10 cellular contexts compared by ENCODE assay signal in genomic region chr2:109497911-109498870, GRCh38.
DNase-seq lines count a peak whose midpoint lies in the region; TF ChIP-seq lines count a peak whose summit lies in the region.
"Had no signal": no experiment of that assay in that cellular context is flagged by ENCODE, and none has a peak within 500 bp of the region (broad histone marks: within the 10 kb centered on the region; RNA-seq: fewer than 3 reads in every experiment).

No MANE protein-coding gene starts in this region.

- H3K27me3 ChIP-seq in suprapubic skin: no peaks in the 10 kb centered on the region

- no peak for TF ChIP-seq EP300 in suprapubic skin (IDR thresholded peaks at IDR 0.05)

- DNase-seq in DMS79 (lab: John Stamatoyannopoulos, UW) (peak; percentile 34), NCI-H2171 treated with DMSO at 0.1 percent for 48 hours (lab: John Stamatoyannopoulos, UW) (peak; percentile 92), dermis blood vessel endothelial cell (peak; percentile 35), retina (peak; percentile 38), NCI-H2081 treated with DMSO at 0.1 percent for 48 hours (lab: John Stamatoyannopoulos, UW) (no peak), suprapubic skin (ENCODE audit: low spot score in 2 of 2) (no peak)
- no peak for DNase-seq in effector CD4-positive, alpha-beta T cell
- DNase-seq: activated CD8-positive, alpha-beta memory T cell treated with anti-CD3 and anti-CD28 coated beads, Interleukin-2, amount 50 U/mL, for 4 hours; COR-L47 had no signal

- TF ChIP-seq CTCF in suprapubic skin (IDR thresholded peaks at IDR 0.05): no peak

- H3K36me3 ChIP-seq in suprapubic skin: peaks cover 2% of the 10 kb centered on the region

- H3K9me3 ChIP-seq in suprapubic skin: no peaks in the 10 kb centered on the region

- no peak overlapping the region for H3K4me3 ChIP-seq in suprapubic skin
- H3K4me3 ChIP-seq: skin epidermis had no signal

- 62% methylated on average over 13 of the region's 19 CpGs for WGBS in suprapubic skin

- H3K4me1 ChIP-seq in suprapubic skin: peaks cover 11% of the 10 kb centered on the region

- TF ChIP-seq POLR2A in suprapubic skin (IDR thresholded peaks at IDR 0.05): no peak

- no peak overlapping the region for H3K27ac ChIP-seq in suprapubic skin
- H3K27ac ChIP-seq: skin epidermis had no signal

Comparison
In these comparisons a context has a peak if more than half of its experiments do, and no peak if none do; other contexts are left out.
1. DNase-seq: peak in DMS79 (single experiment), NCI-H2171 treated with DMSO at 0.1 percent for 48 hours (single experiment), dermis blood vessel endothelial cell (single experiment) and retina (single experiment); none in effector CD4-positive, alpha-beta T cell (single experiment), NCI-H2081 treated with DMSO at 0.1 percent for 48 hours (single experiment) and suprapubic skin (0 of 2).